ENCODE assay signal across 39 cellular contexts in genomic region chr4:15089979-15090378, GRCh38.
"Had no signal": no experiment of that assay in that cellular context is flagged by ENCODE, and none has a peak within 500 bp of the region (broad histone marks: within the 10 kb centered on the region; RNA-seq: fewer than 3 reads in every experiment).

No MANE protein-coding gene starts in this region.

- H3K4me1 ChIP-seq: adrenal gland, ascending aorta, body of pancreas, breast epithelium had no signal

- H3K36me3 Mint-ChIP-seq: activated naive CD4-positive, alpha-beta T cell treated with anti-CD3 and anti-CD28 coated beads, Interleukin-2, amount 10 ng/mL, durations not matched to agents 7 days and 5 days; activated naive CD4-positive, alpha-beta T cell treated with anti-CD3 and anti-CD28 coated beads, Interleukin-2, amount 50 U/mL, for 72 hours; activated naive CD8-positive, alpha-beta T cell; activated naive CD8-positive, alpha-beta T cell treated with anti-CD3 and anti-CD28 coated beads, Interleukin-2, amount 10 ng/mL, durations not matched to agents 7 days and 5 days; brain had no signal

- H3K9me3 Mint-ChIP-seq: activated naive CD4-positive, alpha-beta T cell treated with anti-CD3 and anti-CD28 coated beads for 36 hours; activated naive CD4-positive, alpha-beta T cell treated with anti-CD3 and anti-CD28 coated beads, Interleukin-2, amount 10 ng/mL, durations not matched to agents 7 days and 5 days; activated naive CD8-positive, alpha-beta T cell treated with anti-CD3 and anti-CD28 coated beads, Interleukin-2, amount 10 ng/mL, durations not matched to agents 7 days and 5 days; activated T-cell treated with anti-CD3 and anti-CD28 coated beads, Interleukin-2, amount 50 U/mL, for 4 hours; activated T-cell treated with anti-CD3 and anti-CD28 coated beads, Interleukin-2, amount 50 U/mL, for 72 hours; activated T-helper 17 cell treated with anti-CD3 and anti-CD28 coated beads, Interleukin-2, amount 50 U/mL, for 72 hours; activated T-helper 2 cell treated with anti-CD3 and anti-CD28 coated beads, Interferon-gamma antibody, Interleukin-2, Interleukin-4, amounts not matched to agents 10 μg/mL and 5 μg/mL and 100 μg/mL, durations not matched to agents 14 hours and 24 hours and 36 hours; central memory CD8-positive, alpha-beta T cell had no signal

- H3K27me3 Mint-ChIP-seq: activated naive CD4-positive, alpha-beta T cell treated with anti-CD3 and anti-CD28 coated beads, Interleukin-2, amount 10 ng/mL, durations not matched to agents 7 days and 5 days; brain had no signal

- H3K36me3 ChIP-seq: adrenal gland, ascending aorta, brain microvascular endothelial cell, breast epithelium, cardiac muscle cell had no signal

- H3K4me3 Mint-ChIP-seq: activated naive CD4-positive, alpha-beta T cell treated with anti-CD3 and anti-CD28 coated beads for 36 hours; activated naive CD4-positive, alpha-beta T cell treated with anti-CD3 and anti-CD28 coated beads, Interleukin-2, amount 10 ng/mL, durations not matched to agents 7 days and 5 days; activated naive CD4-positive, alpha-beta T cell treated with anti-CD3 and anti-CD28 coated beads, Interleukin-2, amount 50 U/mL, for 24 hours; activated naive CD8-positive, alpha-beta T cell; activated naive CD8-positive, alpha-beta T cell treated with anti-CD3 and anti-CD28 coated beads, Interleukin-2, amount 10 ng/mL, durations not matched to agents 7 days and 5 days; activated naive CD8-positive, alpha-beta T cell treated with anti-CD3 and anti-CD28 coated beads, Interleukin-2, amount 50 U/mL, for 24 hours; activated T-cell treated with anti-CD3 and anti-CD28 coated beads, Interleukin-2, amount 50 U/mL, for 24 hours; activated T-cell treated with anti-CD3 and anti-CD28 coated beads, Interleukin-2, amount 50 U/mL, for 4 hours; activated T-cell treated with anti-CD3 and anti-CD28 coated beads, Interleukin-2, amount 50 U/mL, for 72 hours; activated T-helper 1 cell treated with anti-CD3 and anti-CD28 coated beads, Interleukin-12 subunit alpha, Interleukin-12 subunit beta, Interleukin-2, Interleukin-4 antibody, amounts not matched to agents 30 ng/mL and 10 ng/mL and 1 ng/mL, durations not matched to agents 14 hours and 24 hours and 36 hours; activated T-helper 17 cell treated with anti-CD3 and anti-CD28 coated beads, Interleukin-2, amount 50 U/mL, for 72 hours; brain; central memory CD8-positive, alpha-beta T cell had no signal

- H3K27ac Mint-ChIP-seq: activated naive CD4-positive, alpha-beta T cell treated with anti-CD3 and anti-CD28 coated beads for 36 hours; activated naive CD4-positive, alpha-beta T cell treated with anti-CD3 and anti-CD28 coated beads, Interleukin-2, amount 10 ng/mL, durations not matched to agents 7 days and 5 days; activated naive CD4-positive, alpha-beta T cell treated with anti-CD3 and anti-CD28 coated beads, Interleukin-2, amount 50 U/mL, for 24 hours; activated naive CD4-positive, alpha-beta T cell treated with anti-CD3 and anti-CD28 coated beads, Interleukin-2, amount 50 U/mL, for 72 hours; activated naive CD8-positive, alpha-beta T cell; activated naive CD8-positive, alpha-beta T cell treated with anti-CD3 and anti-CD28 coated beads, Interleukin-2, amount 10 ng/mL, durations not matched to agents 7 days and 5 days; activated naive CD8-positive, alpha-beta T cell treated with anti-CD3 and anti-CD28 coated beads, Interleukin-2, amount 50 U/mL, for 24 hours; activated T-cell treated with anti-CD3 and anti-CD28 coated beads, Interleukin-2, amount 50 U/mL, for 24 hours; activated T-cell treated with anti-CD3 and anti-CD28 coated beads, Interleukin-2, amount 50 U/mL, for 72 hours; activated T-helper 1 cell treated with anti-CD3 and anti-CD28 coated beads, Interleukin-12 subunit alpha, Interleukin-12 subunit beta, Interleukin-2, Interleukin-4 antibody, amounts not matched to agents 30 ng/mL and 10 ng/mL and 1 ng/mL, durations not matched to agents 14 hours and 24 hours and 36 hours; activated T-helper 17 cell treated with anti-CD3 and anti-CD28 coated beads, Interleukin-2, amount 50 U/mL, for 72 hours; activated T-helper 2 cell treated with anti-CD3 and anti-CD28 coated beads, Interferon-gamma antibody, Interleukin-2, Interleukin-4, amounts not matched to agents 10 μg/mL and 5 μg/mL and 100 μg/mL, durations not matched to agents 14 hours and 24 hours and 36 hours; brain had no signal

- H3K27ac ChIP-seq: adrenal gland, ascending aorta, body of pancreas, brain microvascular endothelial cell, breast epithelium, cardiac muscle cell had no signal

- FAIRE-seq: astrocyte, bronchial epithelial cell had no signal

- ATAC-seq: activated naive CD4-positive, alpha-beta T cell treated with anti-CD3 and anti-CD28 coated beads, Interleukin-2, amount 50 U/mL, for 72 hours; activated naive CD8-positive, alpha-beta T cell treated with anti-CD3 and anti-CD28 coated beads, Interleukin-2, amount 50 U/mL, for 24 hours; activated T-cell treated with anti-CD3 and anti-CD28 coated beads, Interleukin-2, amount 50 U/mL, for 4 hours; activated T-cell treated with anti-CD3 and anti-CD28 coated beads, Interleukin-2, amount 50 U/mL, for 72 hours; activated T-helper 17 cell treated with anti-CD3 and anti-CD28 coated beads, Interleukin-2, amount 50 U/mL, for 72 hours; body of pancreas had no signal

- H3K27me3 ChIP-seq: adrenal gland, ascending aorta, body of pancreas, brain microvascular endothelial cell, breast epithelium, cardiac muscle cell had no signal

- H3K4me3 ChIP-seq: adrenal gland, ascending aorta, body of pancreas, breast epithelium, cardiac muscle cell had no signal

- H3K4me1 Mint-ChIP-seq: activated naive CD4-positive, alpha-beta T cell treated with anti-CD3 and anti-CD28 coated beads, Interleukin-2, amount 10 ng/mL, durations not matched to agents 7 days and 5 days; activated naive CD4-positive, alpha-beta T cell treated with anti-CD3 and anti-CD28 coated beads, Interleukin-2, amount 50 U/mL, for 24 hours; activated naive CD8-positive, alpha-beta T cell treated with anti-CD3 and anti-CD28 coated beads, Interleukin-2, amount 10 ng/mL, durations not matched to agents 7 days and 5 days; activated naive CD8-positive, alpha-beta T cell treated with anti-CD3 and anti-CD28 coated beads, Interleukin-2, amount 50 U/mL, for 24 hours; activated T-helper 17 cell treated with anti-CD3 and anti-CD28 coated beads, Interleukin-2, amount 50 U/mL, for 72 hours; brain; central memory CD8-positive, alpha-beta T cell had no signal

- DNase-seq: activated effector memory CD4-positive, alpha-beta T cell treated with anti-CD3 and anti-CD28 coated beads, Interleukin-2, amount 50 U/mL, for 16 hours; activated effector memory CD4-positive, alpha-beta T cell treated with Interleukin-2 at 50 U/mL for 16 hours; activated gamma-delta T cell; activated gamma-delta T cell treated with Interleukin-2 at 50 U/mL for 16 hours; activated naive CD4-positive, alpha-beta T cell; activated naive CD4-positive, alpha-beta T cell treated with anti-CD3 and anti-CD28 coated beads for 36 hours; activated naive CD4-positive, alpha-beta T cell treated with anti-CD3 and anti-CD28 coated beads, Interleukin-2, amount 10 ng/mL, durations not matched to agents 7 days and 5 days; activated naive CD4-positive, alpha-beta T cell treated with anti-CD3 and anti-CD28 coated beads, Interleukin-2, amount 50 U/mL, for 16 hours; activated naive CD4-positive, alpha-beta T cell treated with Interleukin-2 at 50 U/mL for 16 hours; activated naive CD8-positive, alpha-beta T cell treated with anti-CD3 and anti-CD28 coated beads, Interleukin-2, amount 10 ng/mL, durations not matched to agents 7 days and 5 days; activated naive CD8-positive, alpha-beta T cell treated with anti-CD3 and anti-CD28 coated beads, Interleukin-2, amount 50 U/mL, for 24 hours; activated T-cell treated with anti-CD3 and anti-CD28 coated beads, Interleukin-2, amount 50 U/mL, for 1 hour; activated T-cell treated with anti-CD3 and anti-CD28 coated beads, Interleukin-2, amount 50 U/mL, for 24 hours; activated T-cell treated with anti-CD3 and anti-CD28 coated beads, Interleukin-2, amount 50 U/mL, for 4 hours; activated T-cell treated with anti-CD3 and anti-CD28 coated beads, Interleukin-2, amount 50 U/mL, for 48 hours; activated T-cell treated with anti-CD3 and anti-CD28 coated beads, Interleukin-2, amount 50 U/mL, for 72 hours; adrenal gland; amniotic stem cell; amygdala; anterior cingulate cortex; aorta; body of pancreas; brain microvascular endothelial cell; caudate nucleus; central memory CD4-positive, alpha-beta T cell; cerebellar nuclear complex had no signal

- H3K9me3 ChIP-seq: adrenal gland, ascending aorta, body of pancreas, breast epithelium had no signal
